ENCODE assay signal across 1 cellular context in genomic region chr10:11178606-11179221, GRCh38.
TF ChIP-seq lines count a peak whose summit lies in the region.

No MANE protein-coding gene starts in this region.

TF ChIP-seq in K562, 482 proteins besides CTCF, POLR2A, EP300 and RAD21 (continued from another document and continues in another):
- no peak for TF ChIP-seq SIX5 (IDR thresholded peaks at IDR 0.05; ENCODE audit: borderline replicate concordance in 1 of 2, insufficient read depth in 1 of 2, low read depth in 1 of 2, low read length in 2 of 2)
- TF ChIP-seq RFX5 (IDR thresholded peaks at IDR 0.05; ENCODE audit: low read depth, low read length) = peak; percentile 93
- peak; percentile 73 for TF ChIP-seq ZNF431 (CRISPR knock-in tag; IDR thresholded peaks at IDR 0.05)
- TF ChIP-seq, protein P1, sequence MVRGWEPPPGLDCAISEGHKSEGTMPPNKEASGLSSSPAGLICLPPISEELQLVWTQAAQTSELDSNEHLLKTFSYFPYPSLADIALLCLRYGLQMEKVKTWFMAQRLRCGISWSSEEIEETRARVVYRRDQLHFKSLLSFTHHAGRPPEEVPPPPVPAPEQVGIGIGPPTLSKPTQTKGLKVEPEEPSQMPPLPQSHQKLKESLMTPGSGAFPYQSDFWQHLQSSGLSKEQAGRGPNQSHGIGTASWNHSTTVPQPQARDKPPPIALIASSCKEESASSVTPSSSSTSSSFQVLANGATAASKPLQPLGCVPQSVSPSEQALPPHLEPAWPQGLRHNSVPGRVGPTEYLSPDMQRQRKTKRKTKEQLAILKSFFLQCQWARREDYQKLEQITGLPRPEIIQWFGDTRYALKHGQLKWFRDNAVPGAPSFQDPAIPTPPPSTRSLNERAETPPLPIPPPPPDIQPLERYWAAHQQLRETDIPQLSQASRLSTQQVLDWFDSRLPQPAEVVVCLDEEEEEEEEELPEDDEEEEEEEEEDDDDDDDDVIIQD (CRISPR knock-in tag; IDR thresholded peaks at IDR 0.05) = no peak
- no peak for TF ChIP-seq ZNF444 (CRISPR knock-in tag; IDR thresholded peaks at IDR 0.05)
- TF ChIP-seq ZNF778 (CRISPR knock-in tag; IDR thresholded peaks at IDR 0.05) = no peak
- TF ChIP-seq TAF9B (IDR thresholded peaks at IDR 0.05; ENCODE audit: partially characterized antibody) = peak; percentile 61
- no peak for TF ChIP-seq PCBP1 (IDR thresholded peaks at IDR 0.05; ENCODE audit: low read depth, low read length, poor library complexity, severe bottlenecking)
- TF ChIP-seq, protein P2, sequence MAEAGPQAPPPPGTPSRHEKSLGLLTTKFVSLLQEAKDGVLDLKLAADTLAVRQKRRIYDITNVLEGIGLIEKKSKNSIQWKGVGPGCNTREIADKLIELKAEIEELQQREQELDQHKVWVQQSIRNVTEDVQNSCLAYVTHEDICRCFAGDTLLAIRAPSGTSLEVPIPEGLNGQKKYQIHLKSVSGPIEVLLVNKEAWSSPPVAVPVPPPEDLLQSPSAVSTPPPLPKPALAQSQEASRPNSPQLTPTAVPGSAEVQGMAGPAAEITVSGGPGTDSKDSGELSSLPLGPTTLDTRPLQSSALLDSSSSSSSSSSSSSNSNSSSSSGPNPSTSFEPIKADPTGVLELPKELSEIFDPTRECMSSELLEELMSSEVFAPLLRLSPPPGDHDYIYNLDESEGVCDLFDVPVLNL (CRISPR knock-in tag; IDR thresholded peaks at IDR 0.05; ENCODE audit: low read depth) = no peak
- peak in 1 of 2 experiments; percentile 54; a peak in 1 of 4 replicates for TF ChIP-seq ZNF318 (IDR thresholded peaks at IDR 0.05; ENCODE audit: borderline replicate concordance in 1 of 2, low read depth in 1 of 2)
- TF ChIP-seq CC2D1A (IDR thresholded peaks at IDR 0.05) = peak; percentile 95
- peak; percentile 59 for TF ChIP-seq NFYB (IDR thresholded peaks at IDR 0.05; ENCODE audit: extremely low read depth, insufficient read length)
- TF ChIP-seq TCF15 (CRISPR knock-in tag; IDR thresholded peaks at IDR 0.05) = no peak
- TF ChIP-seq WHSC1 (IDR thresholded peaks at IDR 0.05; ENCODE audit: low read length) = no peak
- TF ChIP-seq RBM39 (optimal IDR thresholded peaks at IDR 0.05; ENCODE audit: low read depth, low read length) = no peak
- peak; percentile 56; the same call in 1 of the 2 replicates for TF ChIP-seq ZBTB17 (CRISPR knock-in tag; IDR thresholded peaks at IDR 0.05)
- no peak for TF ChIP-seq ZBTB9 (CRISPR knock-in tag; IDR thresholded peaks at IDR 0.05)
- TF ChIP-seq, protein P3, sequence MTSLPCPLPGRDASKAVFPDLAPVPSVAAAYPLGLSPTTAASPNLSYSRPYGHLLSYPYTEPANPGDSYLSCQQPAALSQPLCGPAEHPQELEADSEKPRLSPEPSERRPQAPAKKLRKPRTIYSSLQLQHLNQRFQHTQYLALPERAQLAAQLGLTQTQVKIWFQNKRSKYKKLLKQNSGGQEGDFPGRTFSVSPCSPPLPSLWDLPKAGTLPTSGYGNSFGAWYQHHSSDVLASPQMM (CRISPR knock-in tag; IDR thresholded peaks at IDR 0.05) = no peak
- TF ChIP-seq, protein P4, sequence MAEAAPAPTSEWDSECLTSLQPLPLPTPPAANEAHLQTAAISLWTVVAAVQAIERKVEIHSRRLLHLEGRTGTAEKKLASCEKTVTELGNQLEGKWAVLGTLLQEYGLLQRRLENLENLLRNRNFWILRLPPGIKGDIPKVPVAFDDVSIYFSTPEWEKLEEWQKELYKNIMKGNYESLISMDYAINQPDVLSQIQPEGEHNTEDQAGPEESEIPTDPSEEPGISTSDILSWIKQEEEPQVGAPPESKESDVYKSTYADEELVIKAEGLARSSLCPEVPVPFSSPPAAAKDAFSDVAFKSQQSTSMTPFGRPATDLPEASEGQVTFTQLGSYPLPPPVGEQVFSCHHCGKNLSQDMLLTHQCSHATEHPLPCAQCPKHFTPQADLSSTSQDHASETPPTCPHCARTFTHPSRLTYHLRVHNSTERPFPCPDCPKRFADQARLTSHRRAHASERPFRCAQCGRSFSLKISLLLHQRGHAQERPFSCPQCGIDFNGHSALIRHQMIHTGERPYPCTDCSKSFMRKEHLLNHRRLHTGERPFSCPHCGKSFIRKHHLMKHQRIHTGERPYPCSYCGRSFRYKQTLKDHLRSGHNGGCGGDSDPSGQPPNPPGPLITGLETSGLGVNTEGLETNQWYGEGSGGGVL (CRISPR knock-in tag; IDR thresholded peaks at IDR 0.05) = no peak
- no peak for TF ChIP-seq ZFPM2 (CRISPR knock-in tag; IDR thresholded peaks at IDR 0.05)
- no peak for TF ChIP-seq CEBPG (CRISPR knock-in tag; IDR thresholded peaks at IDR 0.05)
- no peak for TF ChIP-seq CEBPG (tag; conservative IDR thresholded peaks at IDR 0.05 in 1 of 2, IDR thresholded peaks at IDR 0.05 in 1 of 2)
- no peak for TF ChIP-seq ZKSCAN3 (CRISPR knock-in tag; IDR thresholded peaks at IDR 0.05)
- TF ChIP-seq FUS (optimal IDR thresholded peaks at IDR 0.05; ENCODE audit: low read depth, low read length) = no peak
- TF ChIP-seq HCFC1 (IDR thresholded peaks at IDR 0.05; ENCODE audit: low read depth, low read length) = no peak
- TF ChIP-seq NCOA2 (IDR thresholded peaks at IDR 0.05; ENCODE audit: partially characterized antibody in 2 of 2) = peak; percentile 68 to 69
- TF ChIP-seq ZNF143 (CRISPR knock-in tag; IDR thresholded peaks at IDR 0.05) = no peak
- no peak for TF ChIP-seq ARID2 (IDR thresholded peaks at IDR 0.05)
- TF ChIP-seq MEIS2 (IDR thresholded peaks at IDR 0.05; ENCODE audit: partially characterized antibody) = peak; percentile 96
- TF ChIP-seq GABPB1 (CRISPR knock-in tag; IDR thresholded peaks at IDR 0.05) = peak; percentile 68
- peak; percentile 93 for TF ChIP-seq CCNT2 (IDR thresholded peaks at IDR 0.05; ENCODE audit: borderline replicate concordance, extremely low read depth, insufficient read length, low read depth, low read length)
- no peak for TF ChIP-seq SAFB2 (IDR thresholded peaks at IDR 0.05; ENCODE audit: borderline replicate concordance, low read depth, low read length, severe bottlenecking)
- TF ChIP-seq NEUROD1 (IDR thresholded peaks at IDR 0.05; ENCODE audit: borderline replicate concordance, low read depth, low read length, partially characterized antibody) = peak; percentile 53
- TF ChIP-seq, protein P5, sequence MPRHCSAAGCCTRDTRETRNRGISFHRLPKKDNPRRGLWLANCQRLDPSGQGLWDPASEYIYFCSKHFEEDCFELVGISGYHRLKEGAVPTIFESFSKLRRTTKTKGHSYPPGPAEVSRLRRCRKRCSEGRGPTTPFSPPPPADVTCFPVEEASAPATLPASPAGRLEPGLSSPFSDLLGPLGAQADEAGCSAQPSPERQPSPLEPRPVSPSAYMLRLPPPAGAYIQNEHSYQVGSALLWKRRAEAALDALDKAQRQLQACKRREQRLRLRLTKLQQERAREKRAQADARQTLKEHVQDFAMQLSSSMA (CRISPR knock-in tag; IDR thresholded peaks at IDR 0.05) = no peak
- TF ChIP-seq GATAD2B (IDR thresholded peaks at IDR 0.05; ENCODE audit: borderline replicate concordance) = no peak
- no peak for TF ChIP-seq MIER1 (IDR thresholded peaks at IDR 0.05; ENCODE audit: low read depth)
- no peak for TF ChIP-seq KAT2B (IDR thresholded peaks at IDR 0.05; ENCODE audit: low read depth, low read length)
- TF ChIP-seq, protein P6, sequence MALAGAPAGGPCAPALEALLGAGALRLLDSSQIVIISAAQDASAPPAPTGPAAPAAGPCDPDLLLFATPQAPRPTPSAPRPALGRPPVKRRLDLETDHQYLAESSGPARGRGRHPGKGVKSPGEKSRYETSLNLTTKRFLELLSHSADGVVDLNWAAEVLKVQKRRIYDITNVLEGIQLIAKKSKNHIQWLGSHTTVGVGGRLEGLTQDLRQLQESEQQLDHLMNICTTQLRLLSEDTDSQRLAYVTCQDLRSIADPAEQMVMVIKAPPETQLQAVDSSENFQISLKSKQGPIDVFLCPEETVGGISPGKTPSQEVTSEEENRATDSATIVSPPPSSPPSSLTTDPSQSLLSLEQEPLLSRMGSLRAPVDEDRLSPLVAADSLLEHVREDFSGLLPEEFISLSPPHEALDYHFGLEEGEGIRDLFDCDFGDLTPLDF (CRISPR knock-in tag; IDR thresholded peaks at IDR 0.05) = no peak
- TF ChIP-seq HMBOX1 (IDR thresholded peaks at IDR 0.05) = peak; percentile 97
- TF ChIP-seq, protein P7, sequence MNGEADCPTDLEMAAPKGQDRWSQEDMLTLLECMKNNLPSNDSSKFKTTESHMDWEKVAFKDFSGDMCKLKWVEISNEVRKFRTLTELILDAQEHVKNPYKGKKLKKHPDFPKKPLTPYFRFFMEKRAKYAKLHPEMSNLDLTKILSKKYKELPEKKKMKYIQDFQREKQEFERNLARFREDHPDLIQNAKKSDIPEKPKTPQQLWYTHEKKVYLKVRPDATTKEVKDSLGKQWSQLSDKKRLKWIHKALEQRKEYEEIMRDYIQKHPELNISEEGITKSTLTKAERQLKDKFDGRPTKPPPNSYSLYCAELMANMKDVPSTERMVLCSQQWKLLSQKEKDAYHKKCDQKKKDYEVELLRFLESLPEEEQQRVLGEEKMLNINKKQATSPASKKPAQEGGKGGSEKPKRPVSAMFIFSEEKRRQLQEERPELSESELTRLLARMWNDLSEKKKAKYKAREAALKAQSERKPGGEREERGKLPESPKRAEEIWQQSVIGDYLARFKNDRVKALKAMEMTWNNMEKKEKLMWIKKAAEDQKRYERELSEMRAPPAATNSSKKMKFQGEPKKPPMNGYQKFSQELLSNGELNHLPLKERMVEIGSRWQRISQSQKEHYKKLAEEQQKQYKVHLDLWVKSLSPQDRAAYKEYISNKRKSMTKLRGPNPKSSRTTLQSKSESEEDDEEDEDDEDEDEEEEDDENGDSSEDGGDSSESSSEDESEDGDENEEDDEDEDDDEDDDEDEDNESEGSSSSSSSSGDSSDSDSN (IDR thresholded peaks at IDR 0.05; ENCODE audit: borderline replicate concordance in 1 of 2, low read depth in 2 of 2, low read length in 2 of 2) = no peak
- peak; percentile 97 for TF ChIP-seq CBFA2T3 (IDR thresholded peaks at IDR 0.05)
- no peak for TF ChIP-seq PHTF2 (CRISPR knock-in tag; IDR thresholded peaks at IDR 0.05)
- TF ChIP-seq RBM15 (IDR thresholded peaks at IDR 0.05; ENCODE audit: insufficient read depth, low read length) = no peak
